Comparison of ENCODE assay signal across 23 cellular contexts in the genomic region with DNA sequence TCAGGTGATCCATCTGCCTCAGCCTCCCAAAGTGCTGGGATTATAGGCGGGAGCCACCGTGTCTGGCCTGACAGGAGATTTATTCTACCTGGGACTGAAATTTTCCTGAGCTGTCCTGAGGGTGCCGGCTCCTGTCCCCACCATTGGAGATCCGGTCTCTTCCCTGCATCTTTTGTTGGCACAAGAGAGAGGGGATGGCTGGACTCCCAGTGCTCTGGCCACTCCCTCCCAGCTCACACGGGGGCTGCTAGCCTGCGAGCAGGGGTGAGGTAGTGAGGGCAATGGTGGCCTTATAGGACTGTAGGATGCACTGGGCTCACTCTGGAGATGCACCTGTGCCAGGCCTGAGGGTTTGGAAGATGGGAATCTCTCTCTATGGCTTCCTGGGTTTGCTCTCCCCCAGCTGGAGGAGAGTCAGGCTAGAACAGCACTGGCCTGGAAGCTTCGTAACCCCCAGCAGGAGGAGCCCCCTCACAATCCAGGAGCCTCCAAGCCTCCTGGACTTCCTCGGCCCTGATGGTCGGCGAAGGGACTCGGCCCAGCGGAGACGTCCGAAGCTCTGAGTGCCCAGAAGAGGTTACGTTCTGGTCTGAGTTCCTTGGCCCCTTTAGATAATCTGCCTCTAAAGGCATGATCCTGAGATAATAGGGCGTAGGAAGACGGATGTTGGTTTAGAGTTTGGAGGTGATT.
"Had no signal": no experiment of that assay in that cellular context is flagged by ENCODE, and none has a peak within 500 bp of the region (broad histone marks: within the 10 kb centered on the region; RNA-seq: fewer than 3 reads in every experiment).

No MANE protein-coding gene starts in this region.

- H3K4me3 ChIP-seq: left lung, lung, ovary, right atrium auricular region, sigmoid colon, spleen, suprapubic skin, thoracic aorta, tibial artery, upper lobe of right lung had no signal

- H3K36me3 Mint-ChIP-seq: immature natural killer cell; mesothelial cell of epicardium; naive B cell; natural killer cell; stimulated activated effector memory CD8-positive, alpha-beta T cell treated with anti-CD3 and anti-CD28 coated beads, Interleukin-12 subunit alpha, Interleukin-12 subunit beta, amount 100 ng/mL, for 72 hours had no signal

- H3K27ac ChIP-seq: left lung, ovary, right atrium auricular region, sigmoid colon, spleen, suprapubic skin, thoracic aorta, tibial artery, upper lobe of right lung had no signal

- H3K4me1 Mint-ChIP-seq: immature natural killer cell; stimulated activated effector memory CD8-positive, alpha-beta T cell treated with anti-CD3 and anti-CD28 coated beads, Interleukin-12 subunit alpha, Interleukin-12 subunit beta, amount 100 ng/mL, for 72 hours had no signal

- H3K4me1 ChIP-seq: sigmoid colon had no signal

- H3K27me3 ChIP-seq: ovary, right atrium auricular region, suprapubic skin, upper lobe of right lung had no signal

- H3K27ac Mint-ChIP-seq: immature natural killer cell; mesothelial cell of epicardium; naive B cell; natural killer cell; stimulated activated effector memory CD8-positive, alpha-beta T cell treated with anti-CD3 and anti-CD28 coated beads, Interleukin-12 subunit alpha, Interleukin-12 subunit beta, amount 100 ng/mL, for 72 hours; stimulated activated naive CD8-positive, alpha-beta T cell treated with anti-CD3 and anti-CD28 coated beads, Interleukin-15, Interleukin-2, amounts not matched to agents 100 ng/mL and 50 ng/mL, for 24 hours had no signal

- H3K36me3 ChIP-seq: left lung, ovary, right atrium auricular region, sigmoid colon, spleen, suprapubic skin, thoracic aorta, tibial artery, upper lobe of right lung had no signal

- ATAC-seq: left colon; left lung; natural killer cell; stimulated activated effector memory CD8-positive, alpha-beta T cell treated with anti-CD3 and anti-CD28 coated beads, Interleukin-12 subunit alpha, Interleukin-12 subunit beta, amount 100 ng/mL, for 72 hours; upper lobe of right lung had no signal

- H3K4me3 Mint-ChIP-seq: immature natural killer cell; mesothelial cell of epicardium; natural killer cell; stimulated activated effector memory CD8-positive, alpha-beta T cell treated with anti-CD3 and anti-CD28 coated beads, Interleukin-12 subunit alpha, Interleukin-12 subunit beta, amount 100 ng/mL, for 72 hours; stimulated activated naive CD8-positive, alpha-beta T cell treated with anti-CD3 and anti-CD28 coated beads, Interleukin-15, Interleukin-2, amounts not matched to agents 100 ng/mL and 50 ng/mL, for 24 hours had no signal

- H3K9me3 ChIP-seq: left lung, ovary, right atrium auricular region, sigmoid colon, spleen, suprapubic skin, thoracic aorta, tibial artery, upper lobe of right lung had no signal

- H3K9me3 Mint-ChIP-seq: immature natural killer cell; mesothelial cell of epicardium; naive B cell; natural killer cell; stimulated activated effector memory CD8-positive, alpha-beta T cell treated with anti-CD3 and anti-CD28 coated beads, Interleukin-12 subunit alpha, Interleukin-12 subunit beta, amount 100 ng/mL, for 72 hours; stimulated activated naive CD8-positive, alpha-beta T cell treated with anti-CD3 and anti-CD28 coated beads, Interleukin-15, Interleukin-2, amounts not matched to agents 100 ng/mL and 50 ng/mL, for 24 hours had no signal

- DNase-seq: immature natural killer cell; kidney; left colon; mesendoderm; naive B cell; natural killer cell; ovary; small intestine; spleen; stimulated activated CD4-positive, alpha-beta T cell treated with anti-CD3 and anti-CD28 coated beads, Interleukin-4, amount 100 ng/mL, for 24 hours; stimulated activated naive CD4-positive, alpha-beta T cell; tibial artery; trophoblast cell; upper lobe of right lung had no signal
